ENCODE assay signal across 10 cellular contexts in genomic region chr7:13179011-13179574, GRCh38.
A peak's percentile ranks its signal among the peaks of the same experiment; 100 is the strongest.
DNase-seq lines count a peak whose midpoint lies in the region; ATAC-seq, FAIRE-seq and TF ChIP-seq lines count a peak whose summit lies in the region.
"Had no signal": no experiment of that assay in that cellular context is flagged by ENCODE, and none has a peak within 500 bp of the region (broad histone marks: within the 10 kb centered on the region; RNA-seq: fewer than 3 reads in every experiment).

No MANE protein-coding gene starts in this region.

- peak; percentile 84 for ATAC-seq in HepG2
- no peak for ATAC-seq in activated T-cell treated with anti-CD3 and anti-CD28 coated beads, Interleukin-2, amount 50 U/mL, for 4 hours

- no peaks in the 10 kb centered on the region for H3K9me3 Mint-ChIP-seq in activated T-cell treated with anti-CD3 and anti-CD28 coated beads, Interleukin-2, amount 50 U/mL, for 4 hours
- H3K9me3 Mint-ChIP-seq: activated CD4-positive, alpha-beta T cell treated with anti-CD3 and anti-CD28 coated beads, Interleukin-2, amount 10 ng/mL, durations not matched to agents 7 days and 5 days had no signal

- peak; percentile 1 for DNase-seq in EH (ENCODE audit: low read depth)
- DNase-seq in MM.1S: peak; percentile 54
- DNase-seq in HepG2 (ENCODE audit: low spot score): peak; percentile 30
- no peak for DNase-seq in GM19239 (ENCODE audit: insufficient read length, low spot score)
- no peak for DNase-seq in C1 segment of cervical spinal cord (lab: John Stamatoyannopoulos, UW)
- DNase-seq in activated T-cell treated with anti-CD3 and anti-CD28 coated beads, Interleukin-2, amount 50 U/mL, for 4 hours: no peak
- no peak for DNase-seq in NCI-H1930 (lab: John Stamatoyannopoulos, UW)
- DNase-seq: activated CD4-positive, alpha-beta T cell treated with anti-CD3 and anti-CD28 coated beads, Interleukin-2, amount 10 ng/mL, durations not matched to agents 7 days and 5 days; DND-41 had no signal

- H3K27ac ChIP-seq in MM.1S (ENCODE audit: low read length): no peak overlapping the region
- H3K27ac ChIP-seq in VCaP: no peak overlapping the region
- H3K27ac ChIP-seq in HepG2 (ENCODE audit: extremely low read length, insufficient read depth, low read length): no peak overlapping the region

- H3K9me3 ChIP-seq in MM.1S (replicated peaks; ENCODE audit: insufficient read depth, low read length): no peaks in the 10 kb centered on the region
- H3K9me3 ChIP-seq in HepG2 (ENCODE audit: low read length): no peaks in the 10 kb centered on the region

- H3K36me3 Mint-ChIP-seq in activated T-cell treated with anti-CD3 and anti-CD28 coated beads, Interleukin-2, amount 50 U/mL, for 4 hours (ENCODE audit: insufficient read depth): no peaks in the 10 kb centered on the region

- BruUV-seq in HepG2 (replicated peaks; lab: Mats Ljungman, UMichigan): no TSS peak

- H3K9ac ChIP-seq in MM.1S (ENCODE audit: low read length): no peak overlapping the region
- no peak overlapping the region for H3K9ac ChIP-seq in HepG2 (ENCODE audit: insufficient read depth, low read depth, low read length)

- TF ChIP-seq EP300 in HepG2 (IDR thresholded peaks at IDR 0.05; ENCODE audit: low read depth in 2 of 2, low read length in 2 of 2) (no peak), HepG2 (CRISPR knock-in tag; IDR thresholded peaks at IDR 0.05; ENCODE audit: borderline replicate concordance) (no peak)

- TF ChIP-seq POLR2A in HepG2 (IDR thresholded peaks at IDR 0.05; ENCODE audit: insufficient read depth in 1 of 2, low read depth in 2 of 2, low read length in 2 of 2): no peak

- intact Hi-C loops in HepG2 (cut with micrococcal nuclease; ENCODE audit: unreplicated experiment): loop anchor here (1.0 kb wide), 1 partner anchor 492 kb away; the partner anchor contains the start of gene ARL4A

- no peaks in the 10 kb centered on the region for H3K27me3 ChIP-seq in MM.1S (replicated peaks; ENCODE audit: insufficient read depth, low read length)
- no peaks in the 10 kb centered on the region for H3K27me3 ChIP-seq in HepG2 (ENCODE audit: control insufficient read depth in 1 of 2, insufficient read depth in 2 of 2, low read length in 2 of 2)

- in situ Hi-C loops in HepG2 (cut with HindIII; ENCODE audit: extremely low pct_ligation_motif_present, low pct_unique_long_range_greater_than_20kb): loop anchor here (10.0 kb wide), 1 partner anchor 494 kb away; the partner anchor contains the start of gene ARL4A

- CTCF ChIA-PET in HepG2 (lab: Yijun Ruan, JAX; ENCODE audit: low intra/inter-chr PET ratio, low total read pairs): interaction anchor here (1.0 kb wide), 1 partner anchor 540 kb away, joined by 3 read pairs; no protein-coding TSS in a partner anchor

- peaks cover 5% of the 10 kb centered on the region for H3K27me3 Mint-ChIP-seq in activated T-cell treated with anti-CD3 and anti-CD28 coated beads, Interleukin-2, amount 50 U/mL, for 4 hours (ENCODE audit: low read depth)
- H3K27me3 Mint-ChIP-seq: activated CD4-positive, alpha-beta T cell treated with anti-CD3 and anti-CD28 coated beads, Interleukin-2, amount 10 ng/mL, durations not matched to agents 7 days and 5 days had no signal

- POLR2A ChIA-PET in HepG2 (lab: Yijun Ruan, JAX): interaction anchor here (1.0 kb wide), 1 partner anchor 492 kb away, joined by 5 read pairs; the partner anchor contains the start of gene ARL4A

- no peaks in the 10 kb centered on the region for H3K4me1 Mint-ChIP-seq in activated T-cell treated with anti-CD3 and anti-CD28 coated beads, Interleukin-2, amount 50 U/mL, for 4 hours (ENCODE audit: low read depth)
- H3K4me1 Mint-ChIP-seq: activated CD4-positive, alpha-beta T cell treated with anti-CD3 and anti-CD28 coated beads, Interleukin-2, amount 10 ng/mL, durations not matched to agents 7 days and 5 days had no signal

- H3K79me2 ChIP-seq in MM.1S (ENCODE audit: low read length) (no peaks in the 10 kb centered on the region), HepG2 (ENCODE audit: insufficient read depth, low read length) (no peaks in the 10 kb centered on the region)

- H3K4me1 ChIP-seq in MM.1S (ENCODE audit: low read length) (no peaks in the 10 kb centered on the region), HepG2 (ENCODE audit: insufficient read depth, low read length) (peaks cover 27% of the 10 kb centered on the region)

- H2AFZ ChIP-seq in MM.1S (ENCODE audit: low read length): no peak overlapping the region
- H2AFZ ChIP-seq in HepG2 (ENCODE audit: low read length): no peak overlapping the region

- no peak overlapping the region for H3K4me3 Mint-ChIP-seq in activated T-cell treated with anti-CD3 and anti-CD28 coated beads, Interleukin-2, amount 50 U/mL, for 4 hours
- H3K4me3 Mint-ChIP-seq: activated CD4-positive, alpha-beta T cell treated with anti-CD3 and anti-CD28 coated beads, Interleukin-2, amount 10 ng/mL, durations not matched to agents 7 days and 5 days had no signal

- TF ChIP-seq RAD21 in HepG2 (CRISPR knock-in tag; IDR thresholded peaks at IDR 0.05): no peak

- FAIRE-seq in HepG2 (lab: Jason Lieb, UNC) (no peak), GM19239 (lab: Jason Lieb, UNC) (no peak)

- H3K4me2 ChIP-seq in MM.1S (ENCODE audit: low read depth, low read length) (no peak overlapping the region), HepG2 (ENCODE audit: low read depth, low read length) (no peak overlapping the region)

- H4K20me1 ChIP-seq in MM.1S (ENCODE audit: insufficient read depth, low read length) (no peaks in the 10 kb centered on the region), HepG2 (ENCODE audit: insufficient read depth, low read length) (no peaks in the 10 kb centered on the region)

- WGBS in HepG2 (ENCODE audit: low lambda C conversion rate): 53% methylated on average over 5 of the region's 5 CpGs

- TF ChIP-seq CTCF in MM.1S (IDR thresholded peaks at IDR 0.05; ENCODE audit: low read length) (peak; percentile 39), VCaP (conservative IDR thresholded peaks at IDR 0.05) (peak; percentile 31; the same call in 1 of the 2 replicates), HepG2 (CRISPR knock-in tag; IDR thresholded peaks at IDR 0.05) (peak; percentile 52)

- no peaks in the 10 kb centered on the region for H3F3A ChIP-seq in MM.1S (ENCODE audit: insufficient read depth, low read length)

- no peaks in the 10 kb centered on the region for H3K36me3 ChIP-seq in MM.1S (replicated peaks; ENCODE audit: insufficient read depth, low read length)
- no peaks in the 10 kb centered on the region for H3K36me3 ChIP-seq in HepG2 (replicated peaks in 1 of 2; ENCODE audit: control insufficient read depth in 1 of 2, insufficient read depth in 2 of 2, low read length in 2 of 2)

- H3K4me3 ChIP-seq in MM.1S (ENCODE audit: low read length) (no peak overlapping the region), HepG2 (replicated peaks in 1 of 3; ENCODE audit: insufficient read depth in 1 of 3, low read depth in 2 of 3, low read length in 3 of 3) (no peak overlapping the region)

- no peaks in the 10 kb centered on the region for H3K9me2 ChIP-seq in MM.1S (replicated peaks; ENCODE audit: insufficient read depth, low read length)

TF ChIP-seq in HepG2, 621 proteins besides CTCF, POLR2A, EP300 and RAD21:
- no peak for TF ChIP-seq SIX1 (CRISPR knock-in tag; IDR thresholded peaks at IDR 0.05; ENCODE audit: borderline replicate concordance)
- TF ChIP-seq NR0B2 (CRISPR knock-in tag; IDR thresholded peaks at IDR 0.05): no peak
- no peak for TF ChIP-seq ZNF713 (CRISPR knock-in tag; IDR thresholded peaks at IDR 0.05)
- TF ChIP-seq CCDC6 (CRISPR knock-in tag; IDR thresholded peaks at IDR 0.05): no peak
- peak; percentile 60 for TF ChIP-seq STAG1 (CRISPR knock-in tag; IDR thresholded peaks at IDR 0.05)
- 0 out of 2 replicates have a peak, but pooled peaks have one; percentile 22 for TF ChIP-seq BCL6 (CRISPR knock-in tag; IDR thresholded peaks at IDR 0.05)
- TF ChIP-seq FOXA1 (IDR thresholded peaks at IDR 0.05): no peak
- TF ChIP-seq FOXA1 (CRISPR knock-in tag; IDR thresholded peaks at IDR 0.05): 0 out of 2 replicates have a peak, but pooled peaks have one; percentile 20
TF ChIP-seq in HepG2: peak in this region for 3.

Comparison
In these comparisons a context has a peak if more than half of its experiments do, and no peak if none do; other contexts are left out.
1. DNase-seq: peak in EH (single experiment), MM.1S (single experiment) and HepG2 (single experiment); none in GM19239 (single experiment), C1 segment of cervical spinal cord (0 of 14), activated T-cell treated with anti-CD3 and anti-CD28 coated beads, Interleukin-2, amount 50 U/mL, for 4 hours (single experiment) and NCI-H1930 (0 of 2).
2. Peak in every context shown above with its lines, with median percentiles within 50 percentile points of each other: CTCF ChIP-seq.